11 cellular contexts compared by ENCODE assay signal in genomic region chr4:19309365-19309764, GRCh38.
A peak's percentile ranks its signal among the peaks of the same experiment; 100 is the strongest.
DNase-seq lines count a peak whose midpoint lies in the region; ATAC-seq and TF ChIP-seq lines count a peak whose summit lies in the region.
"Had no signal": no experiment of that assay in that cellular context is flagged by ENCODE, and none has a peak within 500 bp of the region (broad histone marks: within the 10 kb centered on the region; RNA-seq: fewer than 3 reads in every experiment).

No MANE protein-coding gene starts in this region.

- H3K4ac ChIP-seq in IMR-90 (ENCODE audit: low read depth, low read length), result no peak overlapping the region; the same call in 1 of the 2 replicates

- no peak overlapping the region for H3K56ac ChIP-seq in IMR-90 (ENCODE audit: extremely low read depth, insufficient read depth, low read length)

- H3K18ac ChIP-seq in IMR-90 (ENCODE audit: low read depth, low read length), result no peak overlapping the region

- intact Hi-C loops in IMR-90 (cut with micrococcal nuclease), result loop anchor here (1.0 to 10.0 kb wide), 6 partner anchors 425 to 1235 kb away; no protein-coding TSS in a partner anchor

- no peak overlapping the region for H3K4me3 ChIP-seq in BLaER1 treated with 17β-estradiol and CSF1 and Interleukin-3, amounts not matched to agents 10 nM and 100 nM
- H3K4me3 ChIP-seq in IMR-90 (ENCODE audit: insufficient read depth, low read depth, low read length) (no peak overlapping the region), astrocyte of the cerebellum (ENCODE audit: low read depth, low read length) (no peak overlapping the region), kidney epithelial cell (ENCODE audit: low read depth, low read length) (no peak overlapping the region)

- in situ Hi-C loops in IMR-90 (cut with MboI; ENCODE audit: low sequenced_read_pairs) (no loop called here), astrocyte of the cerebellum (cut with HindIII; ENCODE audit: low sequenced_read_pairs) (no loop called here)

- POLR2A ChIA-PET in IMR-90 (lab: Charles Lee; ENCODE audit: unreplicated experiment), result no interaction called here

- H2BK5ac ChIP-seq in IMR-90 (ENCODE audit: low read depth, low read length, poor library complexity, severe bottlenecking), result no peak overlapping the region

- H4K5ac ChIP-seq in IMR-90 (ENCODE audit: low read depth, low read length), result no peak overlapping the region; the same call in 1 of the 2 replicates

- H4K91ac ChIP-seq in IMR-90 (ENCODE audit: insufficient read depth, low read depth, low read length), result no peak overlapping the region

- H4K8ac ChIP-seq in IMR-90 (ENCODE audit: low read depth in 2 of 2, low read length in 2 of 2), result peak overlapping the region in 1 of 2 experiments; percentile 14; a peak in 1 of 4 replicates

- ATAC-seq in IMR-90 (ENCODE audit: low read depth) (peak; percentile 87), HG03439 (IDR thresholded peaks at IDR 0.05; ENCODE audit: unreplicated experiment) (no peak)

- no TSS peak for BruUV-seq in IMR-90 (replicated peaks; lab: Mats Ljungman, UMichigan)

- TF ChIP-seq CTCF in IMR-90 (conservative IDR thresholded peaks at IDR 0.05; ENCODE audit: low read depth, low read length) (peak; percentile 66), astrocyte of the cerebellum (IDR thresholded peaks at IDR 0.05; ENCODE audit: low read depth, low read length, missing control alignments) (peak; percentile 56), kidney epithelial cell (IDR thresholded peaks at IDR 0.05; ENCODE audit: insufficient read depth, low read length, poor library complexity, severe bottlenecking) (peak; percentile 27)

- H3K4me1 ChIP-seq in BLaER1 treated with 17β-estradiol and CSF1 and Interleukin-3, amounts not matched to agents 10 nM and 100 nM, result peaks cover 0 to 10% (median 7%) of the 10 kb centered on the region in 10 experiments; a peak in 11 of 20 replicates
- peaks cover 2% of the 10 kb centered on the region; the same call in 1 of the 2 replicates for H3K4me1 ChIP-seq in IMR-90 (ENCODE audit: control insufficient read depth, insufficient read depth, low read length)

- no peaks in the 10 kb centered on the region for H3K36me3 ChIP-seq in BLaER1 treated with 17β-estradiol and CSF1 and Interleukin-3, amounts not matched to agents 10 nM and 100 nM
- H3K36me3 ChIP-seq in IMR-90 (ENCODE audit: control insufficient read depth, insufficient read depth, low read length) (no peaks in the 10 kb centered on the region), kidney epithelial cell (ENCODE audit: control insufficient read depth, insufficient read depth, low read length) (no peaks in the 10 kb centered on the region)
- H3K36me3 ChIP-seq: neutrophil had no signal

- WGBS in IMR-90 (ENCODE audit: extremely low coverage in 2 of 2, insufficient read length in 1 of 2), 2 experiments, result no CpG with 5 or more reads among the region's 2 CpGs

- H2BK120ac ChIP-seq in IMR-90 (ENCODE audit: low read depth, low read length), result peak overlapping the region; percentile 24; the same call in 1 of the 2 replicates

- no peak overlapping the region for H3K14ac ChIP-seq in IMR-90 (replicated peaks; ENCODE audit: low read depth, low read length)

- TF ChIP-seq POLR2A in IMR-90 (IDR thresholded peaks at IDR 0.05; ENCODE audit: low read depth, low read length), result no peak

- no peak overlapping the region for H2AFZ ChIP-seq in IMR-90 (replicated peaks; ENCODE audit: low read length, poor library complexity)

- no peak overlapping the region for H3K27ac ChIP-seq in BLaER1 treated with 17β-estradiol and CSF1 and Interleukin-3, amounts not matched to agents 10 nM and 100 nM
- no peak overlapping the region for H3K27ac ChIP-seq in IMR-90 (ENCODE audit: insufficient read depth, low read length)
- H3K27ac ChIP-seq: neutrophil had no signal

- H3K9me1 ChIP-seq in IMR-90 (ENCODE audit: insufficient read depth, low read length), result no peaks in the 10 kb centered on the region

- no peak overlapping the region for H2AK9ac ChIP-seq in IMR-90 (replicated peaks; ENCODE audit: low read depth, low read length, poor library complexity)

- peak; percentile 74 for DNase-seq in IMR-90
- peak; percentile 53 for DNase-seq in astrocyte of the cerebellum (ENCODE audit: low read depth)
- no peak for DNase-seq in kidney epithelial cell (ENCODE audit: low read depth)
- no peak for DNase-seq in NCI-H524 treated with DMSO at 0.1 percent for 48 hours (lab: John Stamatoyannopoulos, UW)
- DNase-seq in stimulated activated CD4-positive, alpha-beta T cell treated with anti-CD3 and anti-CD28 coated beads, Interleukin-4, amount 100 ng/mL, for 1 hour, result no peak
- DNase-seq in retina, result no peak
- DNase-seq: activated B cell treated with CpG ODN at 0.5 μM for 24 hours; activated naive CD4-positive, alpha-beta T cell treated with anti-CD3 and anti-CD28 coated beads, Interleukin-2, amount 10 ng/mL, durations not matched to agents 7 days and 5 days had no signal

- H3K4me2 ChIP-seq in BLaER1 treated with 17β-estradiol and CSF1 and Interleukin-3, amounts not matched to agents 10 nM and 100 nM, result peak overlapping the region in 7 of 11 experiments; percentile 3 to 64 (median 24); a peak in 9 of 22 replicates
- no peak overlapping the region for H3K4me2 ChIP-seq in IMR-90 (ENCODE audit: low read depth, low read length)

- TF ChIP-seq RAD21 in IMR-90 (IDR thresholded peaks at IDR 0.05; ENCODE audit: low read length), result peak; percentile 76

- no peak overlapping the region for H3K23ac ChIP-seq in IMR-90 (ENCODE audit: low read depth, low read length)

- dilution Hi-C loops in IMR-90 (cut with HindIII; ENCODE audit: low sequenced_read_pairs, unreplicated experiment), result no loop called here

- H2BK15ac ChIP-seq in IMR-90 (ENCODE audit: low read depth, low read length), result no peak overlapping the region

- CTCF ChIA-PET in IMR-90 (lab: Yijun Ruan, JAX), result interaction anchor here (0.5 to 0.7 kb wide), 4 partner anchors 15 to 944 kb away, joined by 3 to 4 read pairs (median 3); no protein-coding TSS in a partner anchor

- 0 out of 22 replicates have a peak, but pooled peaks cover 0 to 5% (median 0%) of the 10 kb centered on the region in 11 experiments for H3K9me3 ChIP-seq in BLaER1 treated with 17β-estradiol and CSF1 and Interleukin-3, amounts not matched to agents 10 nM and 100 nM (replicated peaks in 1 of 11)
- 0 out of 2 replicates have a peak, but pooled peaks cover 1% of the 10 kb centered on the region for H3K9me3 ChIP-seq in IMR-90 (ENCODE audit: control insufficient read depth, insufficient read depth, low read length)
- H3K9me3 ChIP-seq: neutrophil had no signal

- H3K79me1 ChIP-seq in IMR-90 (ENCODE audit: low read depth in 1 of 2, low read length in 2 of 2), result no peaks in the 10 kb centered on the region

- H4K20me1 ChIP-seq in BLaER1 treated with 17β-estradiol and CSF1 and Interleukin-3, amounts not matched to agents 10 nM and 100 nM, result no peaks in the 10 kb centered on the region
- no peaks in the 10 kb centered on the region for H4K20me1 ChIP-seq in IMR-90 (ENCODE audit: insufficient read depth, low read length)

- H3K27me3 ChIP-seq in BLaER1 treated with 17β-estradiol and CSF1 and Interleukin-3, amounts not matched to agents 10 nM and 100 nM, result no peaks in the 10 kb centered on the region
- no peaks in the 10 kb centered on the region for H3K27me3 ChIP-seq in IMR-90 (ENCODE audit: control insufficient read depth, insufficient read depth, low read length)
- no peaks in the 10 kb centered on the region for H3K27me3 ChIP-seq in kidney epithelial cell (ENCODE audit: control insufficient read depth, insufficient read depth, low read length)
- H3K27me3 ChIP-seq: neutrophil had no signal

- H2AK5ac ChIP-seq in IMR-90 (ENCODE audit: low read depth, low read length), result no peak overlapping the region

- H3K9ac ChIP-seq in BLaER1 treated with 17β-estradiol and CSF1 and Interleukin-3, amounts not matched to agents 10 nM and 100 nM, result no peak overlapping the region
- no peak overlapping the region for H3K9ac ChIP-seq in IMR-90 (ENCODE audit: low read depth, low read length)

- peak overlapping the region; percentile 36; the same call in 1 of the 2 replicates for H2BK20ac ChIP-seq in IMR-90 (ENCODE audit: low read depth, low read length)

TF ChIP-seq in IMR-90, 13 proteins besides CTCF, POLR2A, EP300 and RAD21:
- TF ChIP-seq MAFK (IDR thresholded peaks at IDR 0.05; ENCODE audit: low read depth, low read length), result peak; percentile 80
- no peak for TF ChIP-seq CEBPB (IDR thresholded peaks at IDR 0.05; ENCODE audit: low read depth, low read length)
- TF ChIP-seq SMC3 (IDR thresholded peaks at IDR 0.05; ENCODE audit: low read depth, low read length), result peak; percentile 65
TF ChIP-seq in IMR-90: peak in this region for 2.

Comparison
In these comparisons a context has a peak if more than half of its experiments do, and no peak if none do; other contexts are left out.
1. DNase-seq: peak in IMR-90 (single experiment) and astrocyte of the cerebellum (single experiment); none in kidney epithelial cell (single experiment), NCI-H524 treated with DMSO at 0.1 percent for 48 hours (single experiment), stimulated activated CD4-positive, alpha-beta T cell treated with anti-CD3 and anti-CD28 coated beads, Interleukin-4, amount 100 ng/mL, for 1 hour (single experiment) and retina (single experiment).
2. Peak in every context shown above with its lines, with median percentiles within 50 percentile points of each other: CTCF ChIP-seq.